Comparison of ENCODE assay signal across 17 cellular contexts in the genomic region with DNA sequence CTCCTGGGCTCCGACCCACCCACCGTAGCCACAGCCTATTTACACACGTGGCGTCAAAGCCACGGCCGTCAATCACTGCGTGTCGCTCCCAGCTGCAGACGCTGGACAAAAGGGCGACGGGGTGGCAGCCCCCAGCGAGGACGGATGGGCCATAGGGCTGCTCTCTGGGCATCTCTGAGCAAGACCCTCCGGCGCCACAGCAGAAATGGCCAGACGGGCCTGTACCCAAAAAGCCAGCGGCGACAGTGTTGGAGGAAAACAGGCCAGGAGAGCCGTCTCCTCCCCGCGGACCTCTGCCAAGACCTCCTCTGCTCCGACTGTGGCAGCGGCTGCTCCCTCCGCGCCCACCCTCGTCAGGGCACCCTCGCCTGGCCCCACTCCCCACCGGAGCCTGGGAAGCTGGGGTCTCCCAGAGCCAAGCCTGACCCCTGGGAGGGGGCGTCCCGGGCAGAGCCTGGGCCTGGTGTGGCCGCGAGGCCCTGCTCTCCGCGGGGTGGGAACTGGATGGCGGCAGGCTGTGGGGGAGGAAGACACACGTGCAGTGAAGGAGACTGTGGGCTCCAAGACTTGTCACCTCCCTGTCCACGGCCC. TPM values are rescaled to one million over a fixed set of nuclear protein-coding genes. Genes with fewer than 3 reads are reported as not detected.
DNase-seq lines count a peak whose midpoint lies in the region; ATAC-seq and TF ChIP-seq lines count a peak whose summit lies in the region.
"Had no signal": no experiment of that assay in that cellular context is flagged by ENCODE, and none has a peak within 500 bp of the region (broad histone marks: within the 10 kb centered on the region; RNA-seq: fewer than 3 reads in every experiment).

No MANE protein-coding gene starts in this region.

- peak; percentile 41 for DNase-seq in GM20000 (ENCODE audit: low spot score)
- DNase-seq in RWPE2 (ENCODE audit: low spot score) = peak; percentile 39
- peak in 2 of 3 donors; percentile 37 to 47 for DNase-seq in right lobe of liver
- peak; percentile 51 for DNase-seq in sciatic nerve (ENCODE audit: low spot score)
- DNase-seq in SW480 (ENCODE audit: low spot score) = no peak
- no peak for DNase-seq in A172 (ENCODE audit: low spot score)
- DNase-seq: activated CD4-positive, alpha-beta memory T cell treated with anti-CD3 and anti-CD28 coated beads, Interleukin-2, amount 10 ng/mL, durations not matched to agents 7 days and 5 days; activated T-cell treated with anti-CD3 and anti-CD28 coated beads, Interleukin-2, amount 50 U/mL, for 4 hours; CD4-positive, alpha-beta memory T cell; effector memory CD8-positive, alpha-beta T cell; NCI-H1092; NCI-H2029 treated with DMSO at 0.1 percent for 48 hours; nucleus accumbens; T1000 had no signal

- H3K36me3 ChIP-seq in RWPE2 (ENCODE audit: low read depth) = no peaks in the 10 kb centered on the region
- H3K36me3 ChIP-seq in right lobe of liver = no peaks in the 10 kb centered on the region

- no peak overlapping the region for H3K27ac ChIP-seq in RWPE2 (ENCODE audit: poor library complexity, severe bottlenecking)
- no peak overlapping the region for H3K27ac ChIP-seq in right lobe of liver

- H3K27me3 ChIP-seq in RWPE2 (ENCODE audit: insufficient read depth, poor library complexity, severe bottlenecking) = peaks cover 13% of the 10 kb centered on the region
- H3K27me3 ChIP-seq in right lobe of liver = peaks cover 0 to 12% of the 10 kb centered on the region in 2 donors

- H3K4me1 ChIP-seq in RWPE2 (ENCODE audit: insufficient read depth, poor library complexity, severe bottlenecking) (no peaks in the 10 kb centered on the region), right lobe of liver (peaks cover 0 to 13% (median 0%) of the 10 kb centered on the region in 4 donors)

- TF ChIP-seq CTCF in GM20000 (IDR thresholded peaks at IDR 0.05; ENCODE audit: extremely low read depth, missing control alignments) (no peak), RWPE2 (IDR thresholded peaks at IDR 0.05; ENCODE audit: poor library complexity, severe bottlenecking) (no peak), right lobe of liver (IDR thresholded peaks at IDR 0.05) (no peak)

- no peak for ATAC-seq in RWPE2 (ENCODE audit: low read depth)
- no peak for ATAC-seq in right lobe of liver
- ATAC-seq in sciatic nerve = no peak
- no peak for ATAC-seq in HG02571 (IDR thresholded peaks at IDR 0.05; ENCODE audit: unreplicated experiment)
- ATAC-seq: effector memory CD8-positive, alpha-beta T cell; GM12878 had no signal

- no peaks in the 10 kb centered on the region for H3K9me3 ChIP-seq in RWPE2 (ENCODE audit: severe bottlenecking)
- H3K9me3 ChIP-seq in right lobe of liver = no peaks in the 10 kb centered on the region

- 44% methylated on average over 6 of the region's 37 CpGs for WGBS in right lobe of liver (ENCODE audit: insufficient coverage, low coverage, low lambda C conversion rate, missing lambda C conversion rate)

- intact Hi-C loops in right lobe of liver (cut with DNase I) (no loop called here), sciatic nerve (cut with DNase I) (no loop called here)

- H3K4me3 ChIP-seq in RWPE2 (ENCODE audit: severe bottlenecking) (no peak overlapping the region), right lobe of liver (no peak overlapping the region)
- H3K4me3 ChIP-seq: GM12878 had no signal

- no peak for TF ChIP-seq POLR2A in right lobe of liver (IDR thresholded peaks at IDR 0.05)

RNA-seq across cellular contexts. Expression of a gene that starts 2.7 kb away (rescaled TPM):
- total RNA-seq in right lobe of liver (1 to 10 TPM in 1 of 6 experiments, under 1 TPM in 5; 0.12 to 2.0 (median 0.44) TPM), sciatic nerve (2.8 TPM)
- 8.8 and 12.2 TPM in 2 replicates for total RNA-seq in A172 (2014; rRNA removed; shearing (Covaris generic))
- total RNA-seq: CD4-positive, alpha-beta memory T cell; GM12878 had no signal

RNA-seq across cellular contexts. Expression of a gene that starts 54.6 kb away (rescaled TPM):
- total RNA-seq in right lobe of liver (10 to 100 TPM; 48.4 to 69.9 (median 59.1) TPM), sciatic nerve (31.6 TPM)
- 12.5 and 19.6 TPM in 2 replicates for total RNA-seq in A172 (2014; rRNA removed; shearing (Covaris generic))
- total RNA-seq: activated CD4-positive, alpha-beta memory T cell treated with anti-CD3 and anti-CD28 coated beads, Interleukin-2, amount 10 ng/mL, durations not matched to agents 7 days and 5 days; HT-29 had no signal

Comparison
In these comparisons a context has a peak if more than half of its experiments do, and no peak if none do; other contexts are left out.
1. DNase-seq: peak in GM20000 (single experiment), RWPE2 (single experiment), right lobe of liver (2 of 3) and sciatic nerve (single experiment); none in SW480 (single experiment) and A172 (single experiment).